Comparison of ENCODE assay signal across 10 cellular contexts in genomic region chr6:96542702-96543101, GRCh38. TPM values are rescaled to one million over a fixed set of nuclear protein-coding genes. Genes with fewer than 3 reads are reported as not detected.
A peak's percentile ranks its signal among the peaks of the same experiment; 100 is the strongest.
DNase-seq lines count a peak whose midpoint lies in the region; ATAC-seq and TF ChIP-seq lines count a peak whose summit lies in the region.
"Had no signal": no experiment of that assay in that cellular context is flagged by ENCODE, and none has a peak within 500 bp of the region (broad histone marks: within the 10 kb centered on the region; RNA-seq: fewer than 3 reads in every experiment).

No MANE protein-coding gene starts in this region.

- no peak overlapping the region for H2BK15ac ChIP-seq in mesendoderm (replicated peaks; ENCODE audit: low read depth)

- H3K27me3 ChIP-seq in mesendoderm (ENCODE audit: insufficient read depth, low read length, poor library complexity) (no peaks in the 10 kb centered on the region), left lung (no peaks in the 10 kb centered on the region), gastrocnemius medialis (no peaks in the 10 kb centered on the region)

- no peak overlapping the region for H2AK5ac ChIP-seq in mesendoderm (ENCODE audit: low read length)

- TF ChIP-seq POLR2A in gastrocnemius medialis (IDR thresholded peaks at IDR 0.05): no peak

- no peaks in the 10 kb centered on the region for H3K36me3 ChIP-seq in mesendoderm (ENCODE audit: control insufficient read depth, insufficient read depth, low read length)
- H3K36me3 ChIP-seq in left lung: peaks cover 6 to 71% of the 10 kb centered on the region in 2 donors
- H3K36me3 ChIP-seq in gastrocnemius medialis: peaks cover 0 to 93% of the 10 kb centered on the region in 2 donors

- H3K23ac ChIP-seq in mesendoderm (ENCODE audit: low read length): no peak overlapping the region

- intact Hi-C loops in left lung (cut with DNase I) (loop anchor here in 1 of 2 donors (10.0 kb wide), 1 partner anchor 512 kb away; no protein-coding TSS in a partner anchor), gastrocnemius medialis (cut with DNase I; ENCODE audit: low total_unique reads) (no loop called here)

- H3K4me1 ChIP-seq in mesendoderm (ENCODE audit: control insufficient read depth, low read depth, low read length): no peaks in the 10 kb centered on the region
- H3K4me1 ChIP-seq in left lung: no peaks in the 10 kb centered on the region
- no peaks in the 10 kb centered on the region for H3K4me1 ChIP-seq in gastrocnemius medialis

- no peak overlapping the region for H3K18ac ChIP-seq in mesendoderm (ENCODE audit: low read length)

- no peaks in the 10 kb centered on the region for H3K79me1 ChIP-seq in mesendoderm (ENCODE audit: low read length)

- peak; percentile 73 for ATAC-seq in HG02678 (IDR thresholded peaks at IDR 0.05; ENCODE audit: unreplicated experiment)
- ATAC-seq in HG02852 (IDR thresholded peaks at IDR 0.05; ENCODE audit: unreplicated experiment): no peak
- no peak for ATAC-seq in left lung
- no peak for ATAC-seq in gastrocnemius medialis

- DNase-seq in RPMI8226 (peak; percentile 26), mesendoderm (peak; percentile 25), left lung (no peak), LoVo (ENCODE audit: low spot score) (no peak), gastrocnemius medialis (no peak)
- DNase-seq: stimulated activated CD4-positive, alpha-beta T cell treated with anti-CD3 and anti-CD28 coated beads, Interleukin-2, amount 100 ng/mL, for 48 hours had no signal

- no peak overlapping the region for H3K56ac ChIP-seq in mesendoderm (ENCODE audit: low read length)

- no peak overlapping the region for H3K4ac ChIP-seq in mesendoderm (ENCODE audit: low read depth, low read length)

- in situ Hi-C loops in gastrocnemius medialis (cut with MboI; ENCODE audit: low sequenced_read_pairs in 4 of 4): loop anchor here in 2 of 4 donors (25.0 kb wide), 1 partner anchor 345 kb away; the partner anchor contains the start of gene NDUFAF4 (in 2 of the 2)

- H3K9me3 ChIP-seq in left lung (no peaks in the 10 kb centered on the region), gastrocnemius medialis (no peaks in the 10 kb centered on the region)

- no peak overlapping the region for H3K9ac ChIP-seq in mesendoderm (ENCODE audit: low read length)

- no peak overlapping the region for H4K8ac ChIP-seq in mesendoderm (ENCODE audit: low read depth, low read length)

- no peak overlapping the region for H2BK120ac ChIP-seq in mesendoderm (ENCODE audit: low read depth, low read length)

- no peaks in the 10 kb centered on the region for H3K79me2 ChIP-seq in mesendoderm (ENCODE audit: control insufficient read depth, insufficient read depth, low read length)

- H3K27ac ChIP-seq in mesendoderm (ENCODE audit: low read depth, low read length): no peak overlapping the region
- H3K27ac ChIP-seq in left lung: no peak overlapping the region
- H3K27ac ChIP-seq in gastrocnemius medialis: no peak overlapping the region

- H2BK5ac ChIP-seq in mesendoderm (ENCODE audit: low read length): no peak overlapping the region

- TF ChIP-seq CTCF in GM12872 (IDR thresholded peaks at IDR 0.05; ENCODE audit: insufficient read depth, low read depth, low read length) (peak; percentile 23; the same call in 1 of the 3 replicates), left lung (IDR thresholded peaks at IDR 0.05) (no peak), gastrocnemius medialis (IDR thresholded peaks at IDR 0.05 in 4 of 5, conservative IDR thresholded peaks at IDR 0.05 in 1 of 5) (peak in 2 of 5 experiments; percentile 17 to 27)

- H3K4me2 ChIP-seq in mesendoderm (ENCODE audit: low read length): no peak overlapping the region

- H3K4me3 ChIP-seq in mesendoderm (ENCODE audit: low read length) (no peak overlapping the region), left lung (no peak overlapping the region), gastrocnemius medialis (no peak overlapping the region)

- H4K5ac ChIP-seq in mesendoderm (ENCODE audit: low read length): no peak overlapping the region

RNA-seq across cellular contexts. Expression of gene FHL5, which starts 20.2 kb away (rescaled TPM):
- not detected for polyA plus RNA-seq in mesendoderm (2013, experiment 1 of 2)
- polyA plus RNA-seq in mesendoderm (2013, experiment 2 of 2): not detected
- total RNA-seq in left lung (10 to 100 TPM; 13.3 to 15.1 TPM), gastrocnemius medialis (10 to 100 TPM; 11.6 to 24.8 (median 18.1) TPM)
- total RNA-seq: endothelial cell of umbilical vein had no signal
- polyA plus RNA-seq: endothelial cell of umbilical vein had no signal

RNA-seq across cellular contexts. Expression of gene UFL1, which starts 21.1 kb away (rescaled TPM):
- 13.7 TPM for polyA plus RNA-seq in mesendoderm (2013, experiment 1 of 2)
- 14.5 TPM for polyA plus RNA-seq in mesendoderm (2013, experiment 2 of 2)
- total RNA-seq in left lung (10 to 100 TPM; 24.7 to 25.1 TPM), gastrocnemius medialis (10 to 100 TPM; 25.2 to 38.2 (median 29.2) TPM)

Comparison
In these comparisons a context has a peak if more than half of its experiments do, and no peak if none do; other contexts are left out.
1. DNase-seq: peak in RPMI8226 (single experiment) and mesendoderm (single experiment); none in left lung (0 of 2), LoVo (single experiment) and gastrocnemius medialis (0 of 2).